ENCODE assay signal across 8 cellular contexts in genomic region chr2:203811491-203812221, GRCh38. TPM values are rescaled to one million over a fixed set of nuclear protein-coding genes. Genes with fewer than 3 reads are reported as not detected.
DNase-seq lines count a peak whose midpoint lies in the region; ATAC-seq and TF ChIP-seq lines count a peak whose summit lies in the region.

No MANE protein-coding gene starts in this region.

- no peaks in the 10 kb centered on the region for H3K27me3 ChIP-seq in gastrocnemius medialis

- DNase-seq in AG09309 (ENCODE audit: low read depth) (peak; percentile 73), NOMO-1 treated with DMSO at 0.1 percent for 48 hours (lab: John Stamatoyannopoulos, UW; ENCODE audit: unreplicated experiment) (peak; percentile 88), activated T-cell treated with anti-CD3 and anti-CD28 coated beads for 1 hour (ENCODE audit: low read depth) (peak; percentile 36), fibroblast of the aortic adventitia (ENCODE audit: low read depth) (peak; percentile 88), gastrocnemius medialis (peak; percentile 47 to 61), GF-D8 (lab: John Stamatoyannopoulos, UW) (no peak), NCI-H1048 (lab: John Stamatoyannopoulos, UW) (no peak)

- H3K4me1 ChIP-seq in gastrocnemius medialis: peaks cover 6 to 27% of the 10 kb centered on the region in 2 donors

- in situ Hi-C loops in gastrocnemius medialis (cut with MboI; ENCODE audit: low sequenced_read_pairs in 4 of 4): loop anchor here in 3 of 4 donors (10.0 to 25.0 kb wide), 5 partner anchors 157 to 574 kb away; partner anchors contain the start of gene CYP20A1 (in 2 of the 3)

- TF ChIP-seq CTCF in AG09309 (IDR thresholded peaks at IDR 0.05; ENCODE audit: control insufficient read depth, insufficient read depth, low read depth, low read length, missing control alignments) (no peak), fibroblast of the aortic adventitia (IDR thresholded peaks at IDR 0.05; ENCODE audit: insufficient read depth, low read length) (no peak), gastrocnemius medialis (IDR thresholded peaks at IDR 0.05 in 4 of 5, conservative IDR thresholded peaks at IDR 0.05 in 1 of 5) (no peak)

- H3K36me3 ChIP-seq in gastrocnemius medialis: no peaks in the 10 kb centered on the region

- no peaks in the 10 kb centered on the region for H3K9me3 ChIP-seq in gastrocnemius medialis

- H3K4me3 ChIP-seq in AG09309 (ENCODE audit: control insufficient read depth, low read depth, low read length): no peak overlapping the region
- H3K4me3 ChIP-seq in fibroblast of the aortic adventitia (ENCODE audit: low read depth, low read length): no peak overlapping the region
- H3K4me3 ChIP-seq in gastrocnemius medialis: no peak overlapping the region

- ATAC-seq in GM21825 (IDR thresholded peaks at IDR 0.05; ENCODE audit: unreplicated experiment): peak; percentile 76
- ATAC-seq in gastrocnemius medialis: no peak

- no peak overlapping the region for H3K27ac ChIP-seq in gastrocnemius medialis

- no peak for TF ChIP-seq POLR2A in gastrocnemius medialis (IDR thresholded peaks at IDR 0.05)

- intact Hi-C loops in gastrocnemius medialis (cut with DNase I; ENCODE audit: low total_unique reads): no loop called here

RNA-seq across cellular contexts. Expression of gene CTLA4, which starts 55.9 kb away (rescaled TPM):
- not detected in 2 replicates for total RNA-seq in fibroblast of the aortic adventitia (ENCODE audit: low replicate concordance)
- total RNA-seq in gastrocnemius medialis: not detected

Comparison
In these comparisons a context has a peak if more than half of its experiments do, and no peak if none do; other contexts are left out.
1. DNase-seq: peak in AG09309 (single experiment), NOMO-1 treated with DMSO at 0.1 percent for 48 hours (single experiment), activated T-cell treated with anti-CD3 and anti-CD28 coated beads for 1 hour (single experiment), fibroblast of the aortic adventitia (single experiment) and gastrocnemius medialis (2 of 2); none in GF-D8 (single experiment) and NCI-H1048 (single experiment).